Comparison of ENCODE assay signal across 8 cellular contexts in genomic region chr6:33620584-33621395, GRCh38. TPM values are rescaled to one million over a fixed set of nuclear protein-coding genes. Genes with fewer than 3 reads are reported as not detected.
DNase-seq lines count a peak whose midpoint lies in the region; ATAC-seq and TF ChIP-seq lines count a peak whose summit lies in the region.

ITPR3 (plus strand) TSS chr6:33621322; CDS start chr6:33621603, 281 bp downstream.

- peak within 1 kb of the TSS; percentile 70 for H3K9ac ChIP-seq in iPS-20b (ENCODE audit: low read depth, low read length)

- no peak within 1 kb of the TSS for H3K27ac ChIP-seq in iPS-20b (ENCODE audit: low read length)

- intact Hi-C loops in T-helper 2 cell treated with Interferon-gamma antibody and Interleukin-4, amounts not matched to agents 100 ng/mL and 5 ng/mL, for 36 hours (cut with micrococcal nuclease), result loop anchor here (1.0 to 2.0 kb wide), 4 partner anchors 13 to 168 kb away; partner anchors contain the start of gene LEMD2

- peak within 1 kb of the TSS; percentile 71 for H3K4me3 ChIP-seq in iPS-20b (ENCODE audit: low read length)

- peaks cover 17% of the 10 kb centered on the region for H3K4me1 ChIP-seq in iPS-20b (ENCODE audit: insufficient read depth, low read length)

- ATAC-seq in GM21390 (IDR thresholded peaks at IDR 0.05; ENCODE audit: unreplicated experiment) (peak; percentile 64), HG03025 (IDR thresholded peaks at IDR 0.05; ENCODE audit: low FRiP score, unreplicated experiment) (no peak)

- no peaks in the 10 kb centered on the region for H3K9me3 ChIP-seq in iPS-20b (ENCODE audit: insufficient read depth, low read depth, low read length)

- TF ChIP-seq EP300 in Ishikawa (IDR thresholded peaks at IDR 0.05; ENCODE audit: borderline replicate concordance), result no peak

- TF ChIP-seq RAD21 in Ishikawa (IDR thresholded peaks at IDR 0.05; ENCODE audit: low read depth), result no peak

- no peaks in the 10 kb centered on the region for H3K36me3 ChIP-seq in iPS-20b (ENCODE audit: insufficient read depth, low read depth, low read length)

- DNase-seq in COLO829 (ENCODE audit: low spot score), result peak; percentile 49
- DNase-seq in astrocyte of the hippocampus (ENCODE audit: low read depth, low spot score), result peak; percentile 61
- DNase-seq in stimulated activated CD4-positive, alpha-beta T cell treated with anti-CD3 and anti-CD28 coated beads, Interleukin-15, amount 100 ng/mL, for 1 hour (ENCODE audit: low read depth in 1 of 2, low spot score in 1 of 2), result peak; percentile 55 to 59

- peaks cover 44% of the 10 kb centered on the region for H3K27me3 ChIP-seq in iPS-20b (ENCODE audit: insufficient read depth, low read length)

TF ChIP-seq in Ishikawa, 13 proteins besides CTCF, POLR2A, EP300 and RAD21:
- peak; percentile 52; the same call in 1 of the 2 replicates for TF ChIP-seq NFIC (IDR thresholded peaks at IDR 0.05)
- no peak for TF ChIP-seq EGR1 (IDR thresholded peaks at IDR 0.05)
- peak; percentile 78 for TF ChIP-seq CEBPB (IDR thresholded peaks at IDR 0.05)
- TF ChIP-seq, protein P1, sequence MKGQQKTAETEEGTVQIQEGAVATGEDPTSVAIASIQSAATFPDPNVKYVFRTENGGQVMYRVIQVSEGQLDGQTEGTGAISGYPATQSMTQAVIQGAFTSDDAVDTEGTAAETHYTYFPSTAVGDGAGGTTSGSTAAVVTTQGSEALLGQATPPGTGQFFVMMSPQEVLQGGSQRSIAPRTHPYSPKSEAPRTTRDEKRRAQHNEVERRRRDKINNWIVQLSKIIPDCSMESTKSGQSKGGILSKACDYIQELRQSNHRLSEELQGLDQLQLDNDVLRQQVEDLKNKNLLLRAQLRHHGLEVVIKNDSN (IDR thresholded peaks at IDR 0.05), result no peak; the same call in 1 of the 2 replicates
- TF ChIP-seq TEAD4 (IDR thresholded peaks at IDR 0.05), result no peak; the same call in 1 of the 2 replicates
- TF ChIP-seq YY1 (IDR thresholded peaks at IDR 0.05; ENCODE audit: low read depth), result peak; percentile 15; the same call in 1 of the 2 replicates
- TF ChIP-seq FOXM1 (IDR thresholded peaks at IDR 0.05; ENCODE audit: borderline replicate concordance, low read depth), result no peak
- TF ChIP-seq, protein P2, sequence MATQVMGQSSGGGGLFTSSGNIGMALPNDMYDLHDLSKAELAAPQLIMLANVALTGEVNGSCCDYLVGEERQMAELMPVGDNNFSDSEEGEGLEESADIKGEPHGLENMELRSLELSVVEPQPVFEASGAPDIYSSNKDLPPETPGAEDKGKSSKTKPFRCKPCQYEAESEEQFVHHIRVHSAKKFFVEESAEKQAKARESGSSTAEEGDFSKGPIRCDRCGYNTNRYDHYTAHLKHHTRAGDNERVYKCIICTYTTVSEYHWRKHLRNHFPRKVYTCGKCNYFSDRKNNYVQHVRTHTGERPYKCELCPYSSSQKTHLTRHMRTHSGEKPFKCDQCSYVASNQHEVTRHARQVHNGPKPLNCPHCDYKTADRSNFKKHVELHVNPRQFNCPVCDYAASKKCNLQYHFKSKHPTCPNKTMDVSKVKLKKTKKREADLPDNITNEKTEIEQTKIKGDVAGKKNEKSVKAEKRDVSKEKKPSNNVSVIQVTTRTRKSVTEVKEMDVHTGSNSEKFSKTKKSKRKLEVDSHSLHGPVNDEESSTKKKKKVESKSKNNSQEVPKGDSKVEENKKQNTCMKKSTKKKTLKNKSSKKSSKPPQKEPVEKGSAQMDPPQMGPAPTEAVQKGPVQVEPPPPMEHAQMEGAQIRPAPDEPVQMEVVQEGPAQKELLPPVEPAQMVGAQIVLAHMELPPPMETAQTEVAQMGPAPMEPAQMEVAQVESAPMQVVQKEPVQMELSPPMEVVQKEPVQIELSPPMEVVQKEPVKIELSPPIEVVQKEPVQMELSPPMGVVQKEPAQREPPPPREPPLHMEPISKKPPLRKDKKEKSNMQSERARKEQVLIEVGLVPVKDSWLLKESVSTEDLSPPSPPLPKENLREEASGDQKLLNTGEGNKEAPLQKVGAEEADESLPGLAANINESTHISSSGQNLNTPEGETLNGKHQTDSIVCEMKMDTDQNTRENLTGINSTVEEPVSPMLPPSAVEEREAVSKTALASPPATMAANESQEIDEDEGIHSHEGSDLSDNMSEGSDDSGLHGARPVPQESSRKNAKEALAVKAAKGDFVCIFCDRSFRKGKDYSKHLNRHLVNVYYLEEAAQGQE (IDR thresholded peaks at IDR 0.05; ENCODE audit: low read depth), result no peak
- TF ChIP-seq, protein P3, sequence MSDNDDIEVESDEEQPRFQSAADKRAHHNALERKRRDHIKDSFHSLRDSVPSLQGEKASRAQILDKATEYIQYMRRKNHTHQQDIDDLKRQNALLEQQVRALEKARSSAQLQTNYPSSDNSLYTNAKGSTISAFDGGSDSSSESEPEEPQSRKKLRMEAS (IDR thresholded peaks at IDR 0.05), result peak; percentile 86
- TF ChIP-seq TAF1 (IDR thresholded peaks at IDR 0.05; ENCODE audit: low read depth), result peak; percentile 39; the same call in 1 of the 2 replicates
- no peak for TF ChIP-seq CREB1 (IDR thresholded peaks at IDR 0.05; ENCODE audit: low read depth)
- no peak for TF ChIP-seq TCF12 (IDR thresholded peaks at IDR 0.05; ENCODE audit: low read depth)
- peak; percentile 7; the same call in 1 of the 2 replicates for TF ChIP-seq ZBTB7A (IDR thresholded peaks at IDR 0.05; ENCODE audit: low read depth)

RNA-seq across cellular contexts. Expression of gene ITPR3, which starts in this region (rescaled TPM):
- total RNA-seq in T-helper 2 cell treated with Interferon-gamma antibody and Interleukin-4, amounts not matched to agents 100 ng/mL and 5 ng/mL, for 36 hours, result 48.0 and 48.9 TPM in 2 replicates
